8 cellular contexts compared by ENCODE assay signal in the genomic region with DNA sequence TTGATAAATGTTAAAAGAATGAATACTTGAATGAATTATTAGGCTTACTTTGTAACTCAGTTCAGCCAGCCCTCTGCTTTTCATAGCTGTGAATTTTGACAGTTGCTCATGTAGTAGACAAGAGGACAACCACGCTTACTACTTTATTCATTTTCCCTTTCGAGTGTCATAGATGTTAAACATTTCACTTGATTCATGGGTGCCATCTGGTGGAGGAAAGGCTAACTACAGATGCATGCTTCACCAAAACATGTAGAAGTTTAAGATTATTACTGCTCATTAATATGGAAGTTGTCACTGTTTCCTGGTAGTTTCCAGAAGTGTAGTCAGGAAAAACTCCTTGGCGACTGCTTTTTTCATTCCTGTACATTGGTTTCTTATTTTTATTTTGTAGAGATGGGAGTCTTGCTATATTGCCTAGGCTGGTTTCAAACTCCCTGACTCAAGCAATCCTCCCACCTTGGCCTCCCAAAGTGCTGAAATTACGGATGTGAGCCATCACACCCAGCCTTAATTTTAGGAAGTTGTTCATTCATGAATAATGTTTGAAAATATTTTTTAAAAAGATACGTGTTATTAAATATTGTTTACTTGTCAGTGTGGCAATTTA.
DNase-seq lines count a peak whose midpoint lies in the region; ATAC-seq and TF ChIP-seq lines count a peak whose summit lies in the region.

No MANE protein-coding gene starts in this region.

- intact Hi-C loops in ovary (cut with DNase I): loop anchor here (5.0 to 10.0 kb wide), 2 partner anchors 235 to 237 kb away; no protein-coding TSS in a partner anchor
- intact Hi-C loops in uterus (cut with DNase I; ENCODE audit: low total_unique reads): loop anchor here (10.0 kb wide), 1 partner anchor 237 kb away; no protein-coding TSS in a partner anchor

- H3K4me3 ChIP-seq in Jurkat, Clone E6-1 (ENCODE audit: low read length): no peak overlapping the region
- H3K4me3 ChIP-seq in fibroblast of pulmonary artery (replicated peaks; ENCODE audit: low read depth, low read length) (no peak overlapping the region), ovary (no peak overlapping the region), uterus (no peak overlapping the region)

- TF ChIP-seq EP300 in ovary (IDR thresholded peaks at IDR 0.05): no peak

- peak; percentile 96 for ATAC-seq in GM21619 (IDR thresholded peaks at IDR 0.05; ENCODE audit: unreplicated experiment)

- H3K27me3 ChIP-seq in ovary: no peaks in the 10 kb centered on the region
- no peaks in the 10 kb centered on the region for H3K27me3 ChIP-seq in uterus

- TF ChIP-seq POLR2A in ovary (IDR thresholded peaks at IDR 0.05): no peak
- no peak for TF ChIP-seq POLR2A in uterus (IDR thresholded peaks at IDR 0.05)

- H3K4me1 ChIP-seq in ovary (ENCODE audit: insufficient read depth) (no peaks in the 10 kb centered on the region), uterus (no peaks in the 10 kb centered on the region)

- 17 to 26% (median 25%) methylated on average over 5 of the region's 5 CpGs for WGBS in ovary, 3 donors

- H3K36me3 ChIP-seq in ovary: no peaks in the 10 kb centered on the region
- no peaks in the 10 kb centered on the region for H3K36me3 ChIP-seq in uterus

- H3K9me3 ChIP-seq in ovary: no peaks in the 10 kb centered on the region
- H3K9me3 ChIP-seq in uterus: no peaks in the 10 kb centered on the region

- in situ Hi-C loops in Caki2 (cut with HindIII; ENCODE audit: low pct_unique_long_range_greater_than_20kb, low sequenced_read_pairs): no loop called here

- peak; percentile 62 for DNase-seq in Caki2 (ENCODE audit: low read depth)
- DNase-seq in Jurkat, Clone E6-1 (ENCODE audit: low read depth, low spot score): peak; percentile 70
- peak; percentile 63 for DNase-seq in activated T-cell treated with anti-CD3 and anti-CD28 coated beads for 1 hour (ENCODE audit: low read depth)
- DNase-seq in fibroblast of pulmonary artery (ENCODE audit: low read depth): peak; percentile 83
- peak in 4 of 5 donors; percentile 25 to 72 (median 48) for DNase-seq in ovary
- DNase-seq in uterus: peak; percentile 43 to 71
- no peak for DNase-seq in C1 segment of cervical spinal cord (lab: John Stamatoyannopoulos, UW)

- H3K27ac ChIP-seq in ovary: no peak overlapping the region
- H3K27ac ChIP-seq in uterus: no peak overlapping the region

- TF ChIP-seq CTCF in fibroblast of pulmonary artery (IDR thresholded peaks at IDR 0.05; ENCODE audit: low read length, missing control alignments) (peak; percentile 93), ovary (IDR thresholded peaks at IDR 0.05) (peak; percentile 55 to 83 (median 76)), uterus (IDR thresholded peaks at IDR 0.05) (peak; percentile 77 to 91 (median 87))

Comparison
In these comparisons a context has a peak if more than half of its experiments do, and no peak if none do; other contexts are left out.
1. DNase-seq: peak in Caki2 (single experiment), Jurkat, Clone E6-1 (single experiment), activated T-cell treated with anti-CD3 and anti-CD28 coated beads for 1 hour (single experiment), fibroblast of pulmonary artery (single experiment), ovary (4 of 5) and uterus (2 of 2); none in C1 segment of cervical spinal cord (0 of 14).
2. Peak in every context shown above with its lines, with median percentiles within 50 percentile points of each other: CTCF ChIP-seq.